Comparison of ENCODE assay signal across 24 cellular contexts in the genomic region with DNA sequence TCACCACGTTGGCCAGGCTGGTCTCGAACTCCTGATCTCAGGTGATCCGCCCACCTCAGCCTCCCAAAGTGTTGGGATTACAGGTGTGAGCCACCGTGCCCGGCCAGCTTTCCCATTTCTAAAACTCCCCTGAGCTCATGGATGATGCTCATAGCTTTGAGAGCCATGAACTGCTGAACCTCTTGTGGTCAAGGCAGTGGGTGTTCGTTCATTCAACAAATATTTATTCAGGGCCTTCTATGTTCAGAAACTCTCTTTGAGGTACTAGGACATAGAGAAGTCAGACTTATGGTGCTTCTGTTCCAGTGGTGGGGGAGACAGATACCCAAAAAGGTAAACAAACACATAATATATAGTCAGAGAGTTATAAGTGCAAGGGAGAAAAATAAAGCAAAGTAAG. TPM values are rescaled to one million over a fixed set of nuclear protein-coding genes. Genes with fewer than 3 reads are reported as not detected.
"Had no signal": no experiment of that assay in that cellular context is flagged by ENCODE, and none has a peak within 500 bp of the region (broad histone marks: within the 10 kb centered on the region; RNA-seq: fewer than 3 reads in every experiment).

No MANE protein-coding gene starts in this region.

- H3K9me3 Mint-ChIP-seq: activated naive CD8-positive, alpha-beta T cell treated with anti-CD3 and anti-CD28 coated beads, Interleukin-2, amount 10 ng/mL, durations not matched to agents 7 days and 5 days; neural crest cell had no signal

- H3K27me3 Mint-ChIP-seq: activated naive CD8-positive, alpha-beta T cell treated with anti-CD3 and anti-CD28 coated beads, Interleukin-2, amount 10 ng/mL, durations not matched to agents 7 days and 5 days had no signal

- H3K4me3 Mint-ChIP-seq: neural crest cell had no signal

- ATAC-seq: activated CD4-positive, CD25-positive, alpha-beta regulatory T cell treated with anti-CD3 and anti-CD28 coated beads, Interleukin-2, amount 50 U/mL, for 24 hours; left lung; upper lobe of right lung had no signal

- DNase-seq: activated CD4-positive, alpha-beta T cell treated with anti-CD3 and anti-CD28 coated beads, Interleukin-2, amount 50 U/mL, for 4 hours; activated CD8-positive, alpha-beta memory T cell treated with anti-CD3 and anti-CD28 coated beads, Interleukin-2, amount 10 ng/mL, durations not matched to agents 7 days and 5 days; activated gamma-delta T cell treated with Interleukin-2 at 50 U/mL for 16 hours; activated naive CD8-positive, alpha-beta T cell treated with anti-CD3 and anti-CD28 coated beads, Interleukin-2, amount 10 ng/mL, durations not matched to agents 7 days and 5 days; activated T-cell treated with anti-CD3 and anti-CD28 coated beads, Interleukin-2, amount 50 U/mL, for 1 hour; anterior cingulate cortex; brain microvascular endothelial cell; effector CD8-positive, alpha-beta T cell; esophagus squamous epithelium; hippocampal formation; left lung; sigmoid colon; spleen; stomach; T1000; upper lobe of right lung had no signal

RNA-seq across cellular contexts. Expression of gene BSPRY, which starts 2.7 kb away (rescaled TPM):
- total RNA-seq: endothelial cell of umbilical vein, fibroblast of villous mesenchyme, glomerular endothelial cell, neural crest cell, osteocyte had no signal

RNA-seq across cellular contexts. Expression of gene RNF183, which starts 48.8 kb away (rescaled TPM):
- total RNA-seq: activated CD8-positive, alpha-beta memory T cell treated with anti-CD3 and anti-CD28 coated beads, Interleukin-2, amount 10 ng/mL, durations not matched to agents 7 days and 5 days; endothelial cell of umbilical vein; fibroblast of villous mesenchyme; glomerular endothelial cell; left lung; mammary epithelial cell; neural crest cell; osteocyte; sigmoid colon; thoracic aorta; upper lobe of right lung had no signal
